34 cellular contexts compared by ENCODE assay signal in the genomic region with DNA sequence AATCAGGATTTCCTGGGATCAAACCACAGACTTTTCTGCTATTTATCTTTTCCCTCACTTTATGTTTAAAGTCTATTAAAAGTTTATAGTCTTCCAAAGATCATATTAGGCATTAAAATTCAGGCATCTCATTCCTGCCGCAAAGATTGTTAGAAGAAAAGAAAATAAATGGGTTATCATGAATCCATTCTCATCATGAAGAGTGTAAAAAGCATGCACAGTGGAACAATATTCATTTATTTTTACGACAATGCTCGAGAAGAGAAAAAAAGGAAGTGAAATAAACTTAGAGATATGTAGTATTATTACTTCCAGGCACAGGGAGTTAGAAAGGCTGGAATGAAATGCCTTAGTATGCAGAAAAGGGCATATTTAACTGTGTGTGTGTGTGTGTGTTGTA.
"Had no signal": no experiment of that assay in that cellular context is flagged by ENCODE, and none has a peak within 500 bp of the region (broad histone marks: within the 10 kb centered on the region; RNA-seq: fewer than 3 reads in every experiment).

No MANE protein-coding gene starts in this region.

- H3K9me3 Mint-ChIP-seq: brain; stimulated activated memory B cell treated with anti-CD40 and anti-IgM and Interleukin-4, amounts not matched to agents 10 μg/mL and 1 μg/mL and 100 μg/mL, for 72 hours; stimulated activated naive CD8-positive, alpha-beta T cell treated with anti-CD3 and anti-CD28 coated beads, Interleukin-15, amount 100 ng/mL, for 72 hours; type B pancreatic cell had no signal

- H3K27ac ChIP-seq: cardiac muscle cell, colonic mucosa, gastroesophageal sphincter, right lobe of liver, uterus, WERI-Rb-1 had no signal

- H3K4me3 Mint-ChIP-seq: activated naive CD8-positive, alpha-beta T cell; brain; immature natural killer cell; natural killer cell treated with Interleukin-12 subunit alpha and Interleukin-12 subunit beta and Interleukin-15 and Interleukin-18, amount 100 ng/mL, for 72 hours; stimulated activated memory B cell treated with anti-CD40 and anti-IgM and Interleukin-4, amounts not matched to agents 10 μg/mL and 1 μg/mL and 100 μg/mL, for 72 hours; stimulated activated naive CD8-positive, alpha-beta T cell treated with anti-CD3 and anti-CD28 coated beads, Interleukin-15, amount 100 ng/mL, for 72 hours; type B pancreatic cell had no signal

- DNase-seq: activated CD4-positive, alpha-beta T cell treated with anti-CD3 and anti-CD28 coated beads for 48 hours; activated CD4-positive, alpha-beta T cell treated with anti-CD3 and anti-CD28 coated beads, Interleukin-2, amount 50 U/mL, for 48 hours; activated CD8-positive, alpha-beta memory T cell treated with anti-CD3 and anti-CD28 coated beads for 24 hours; activated effector memory CD4-positive, alpha-beta T cell treated with Interleukin-2 at 50 U/mL for 16 hours; activated naive CD4-positive, alpha-beta T cell treated with Interleukin-2 at 50 U/mL for 16 hours; aorta; cerebellar nuclear complex; colonic mucosa; effector CD8-positive, alpha-beta T cell; erythroblast; head of caudate nucleus; hippocampal formation; immature natural killer cell; kidney; left colon; posterior cingulate gyrus; right lobe of liver; small intestine; stimulated activated CD4-positive, alpha-beta T cell treated with anti-CD3 and anti-CD28 coated beads, Interleukin-1b, Interleukin-23, amount 100 ng/mL, for 48 hours; stimulated activated CD4-positive, alpha-beta T cell treated with anti-CD3 and anti-CD28 coated beads, Interleukin-4, amount 100 ng/mL, for 4 hours; stimulated activated CD8-positive, alpha-beta memory T cell treated with anti-CD3 and anti-CD28 coated beads, Interleukin-4, amount 100 ng/mL, for 48 hours; stimulated activated naive CD8-positive, alpha-beta T cell treated with anti-CD3 and anti-CD28 coated beads, Interleukin-15, amount 100 ng/mL, for 72 hours; substantia nigra; T-helper 1 cell; T-helper 9 cell; uterus; WERI-Rb-1 had no signal

- H3K4me1 ChIP-seq: colonic mucosa, gastroesophageal sphincter, right lobe of liver, uterus had no signal

- H3K36me3 ChIP-seq: cardiac muscle cell, colonic mucosa, gastroesophageal sphincter, right lobe of liver, uterus, WERI-Rb-1 had no signal

- H3K27ac Mint-ChIP-seq: activated naive CD8-positive, alpha-beta T cell; immature natural killer cell; natural killer cell treated with Interleukin-12 subunit alpha and Interleukin-12 subunit beta and Interleukin-15 and Interleukin-18, amount 100 ng/mL, for 72 hours; stimulated activated memory B cell treated with anti-CD40 and anti-IgM and Interleukin-4, amounts not matched to agents 10 μg/mL and 1 μg/mL and 100 μg/mL, for 72 hours; stimulated activated naive CD8-positive, alpha-beta T cell treated with anti-CD3 and anti-CD28 coated beads, Interleukin-15, amount 100 ng/mL, for 72 hours; type B pancreatic cell had no signal

- FAIRE-seq: kidney, small intestine had no signal

- H3K4me3 ChIP-seq: cardiac muscle cell, colonic mucosa, gastroesophageal sphincter, right lobe of liver, uterus had no signal

- H3K36me3 Mint-ChIP-seq: activated naive CD8-positive, alpha-beta T cell; brain; immature natural killer cell; natural killer cell treated with Interleukin-12 subunit alpha and Interleukin-12 subunit beta and Interleukin-15 and Interleukin-18, amount 100 ng/mL, for 72 hours; stimulated activated memory B cell treated with anti-CD40 and anti-IgM and Interleukin-4, amounts not matched to agents 10 μg/mL and 1 μg/mL and 100 μg/mL, for 72 hours; type B pancreatic cell had no signal

- H3K9me3 ChIP-seq: colonic mucosa, gastroesophageal sphincter, right lobe of liver, uterus had no signal

- H3K27me3 Mint-ChIP-seq: activated naive CD8-positive, alpha-beta T cell; natural killer cell treated with Interleukin-12 subunit alpha and Interleukin-12 subunit beta and Interleukin-15 and Interleukin-18, amount 100 ng/mL, for 72 hours; stimulated activated memory B cell treated with anti-CD40 and anti-IgM and Interleukin-4, amounts not matched to agents 10 μg/mL and 1 μg/mL and 100 μg/mL, for 72 hours; stimulated activated naive CD8-positive, alpha-beta T cell treated with anti-CD3 and anti-CD28 coated beads, Interleukin-15, amount 100 ng/mL, for 72 hours; type B pancreatic cell had no signal

- H3K4me1 Mint-ChIP-seq: immature natural killer cell; stimulated activated memory B cell treated with anti-CD40 and anti-IgM and Interleukin-4, amounts not matched to agents 10 μg/mL and 1 μg/mL and 100 μg/mL, for 72 hours; stimulated activated naive CD8-positive, alpha-beta T cell treated with anti-CD3 and anti-CD28 coated beads, Interleukin-15, amount 100 ng/mL, for 72 hours had no signal

- H3K27me3 ChIP-seq: cardiac muscle cell, colonic mucosa, gastroesophageal sphincter, right lobe of liver, uterus had no signal
